8 cellular contexts compared by ENCODE assay signal in the genomic region with DNA sequence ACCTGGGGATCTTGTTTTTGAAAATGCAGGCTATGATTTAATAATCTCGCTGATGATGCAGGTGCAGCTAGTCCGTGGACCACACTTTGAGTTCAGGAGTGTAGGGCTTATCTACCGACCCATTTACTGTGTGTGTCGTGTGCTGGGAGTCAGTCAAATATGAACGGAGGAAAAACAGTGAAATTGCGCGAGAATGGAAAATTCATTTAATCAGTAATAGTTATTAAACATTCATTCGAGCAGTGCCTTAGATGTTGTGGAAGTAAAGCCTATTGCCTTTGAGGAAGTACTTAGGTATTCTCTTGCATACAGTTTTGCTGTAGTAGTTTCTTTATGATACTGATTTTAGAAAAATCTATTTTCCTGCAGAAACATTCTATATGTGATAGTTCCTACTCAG. TPM values are rescaled to one million over a fixed set of nuclear protein-coding genes. Genes with fewer than 3 reads are reported as not detected.
DNase-seq lines count a peak whose midpoint lies in the region; ATAC-seq and TF ChIP-seq lines count a peak whose summit lies in the region.

No MANE protein-coding gene starts in this region.

- TF ChIP-seq CTCF in WI38 (IDR thresholded peaks at IDR 0.05; ENCODE audit: low read depth, low read length), result no peak
- no peak for TF ChIP-seq CTCF in stomach (IDR thresholded peaks at IDR 0.05)

- TF ChIP-seq EP300 in stomach (IDR thresholded peaks at IDR 0.05), result no peak

- intact Hi-C loops in stomach (cut with DNase I; ENCODE audit: low total_unique reads), result no loop called here

- H3K27me3 ChIP-seq in stomach, result no peaks in the 10 kb centered on the region

- no peaks in the 10 kb centered on the region for H3K36me3 ChIP-seq in stomach

- H3K4me3 ChIP-seq in WI38 (ENCODE audit: low read depth, low read length) (peak overlapping the region; percentile 72), iPS-11a (ENCODE audit: low read depth, low read length) (peak overlapping the region; percentile 76), stomach (peak overlapping the region; percentile 78 to 85 (median 82))

- peak overlapping the region; percentile 93 to 99 (median 99) for H3K27ac ChIP-seq in stomach

- WGBS in stomach, 5 donors, result 2 to 4% (median 3%) methylated on average over 8 of the region's 8 CpGs

- no peak for ATAC-seq in GM19395 (IDR thresholded peaks at IDR 0.05; ENCODE audit: unreplicated experiment)
- no peak for ATAC-seq in HG02623 (IDR thresholded peaks at IDR 0.05; ENCODE audit: unreplicated experiment)

- H3K4me1 ChIP-seq in stomach, result peaks cover 29 to 73% (median 60%) of the 10 kb centered on the region in 4 donors

- DNase-seq in SIG-M5 treated with dmso at 0.1 percent for 504 hours (lab: John Stamatoyannopoulos, UW; ENCODE audit: unreplicated experiment) (peak; percentile 24), SIG-M5 (lab: John Stamatoyannopoulos, UW) (no peak), stomach (no peak)
- no peak for DNase-seq in stimulated activated CD8-positive, alpha-beta memory T cell treated with anti-CD3 and anti-CD28 coated beads, Interleukin-4, amount 100 ng/mL, for 48 hours

- no peak for TF ChIP-seq POLR2A in stomach (IDR thresholded peaks at IDR 0.05)

- H3K9me3 ChIP-seq in stomach, result no peaks in the 10 kb centered on the region

RNA-seq across cellular contexts. Expression of a gene that starts 0.7 kb away (rescaled TPM):
- total RNA-seq in stomach, result 10 to 100 TPM in 2 of 5 donors, 1 to 10 TPM in 2, not detected in 1; 1.2 to 19.6 (median 9.5) TPM
- 1 to 10 TPM; 2.7 to 4.1 (median 3.2) TPM for polyA plus RNA-seq in stomach
